ENCODE assay signal across 25 cellular contexts in genomic region chr3:169494982-169495381, GRCh38.
"Had no signal": no experiment of that assay in that cellular context is flagged by ENCODE, and none has a peak within 500 bp of the region (broad histone marks: within the 10 kb centered on the region; RNA-seq: fewer than 3 reads in every experiment).

No MANE protein-coding gene starts in this region.

- H3K36me3 Mint-ChIP-seq: mesothelial cell of epicardium; naive B cell; stimulated activated effector memory CD8-positive, alpha-beta T cell treated with anti-CD3 and anti-CD28 coated beads, Interleukin-12 subunit alpha, Interleukin-12 subunit beta, amount 100 ng/mL, for 72 hours had no signal

- ATAC-seq: activated CD8-positive, alpha-beta T cell treated with anti-CD3 and anti-CD28 coated beads for 36 hours; activated T-cell treated with anti-CD3 and anti-CD28 coated beads, Interleukin-2, amount 50 U/mL, for 4 hours; activated T-helper 17 cell treated with anti-CD3 and anti-CD28 coated beads, Interleukin-2, amount 50 U/mL, for 72 hours; foreskin keratinocyte; heart right ventricle; right lobe of liver; stimulated activated effector memory CD8-positive, alpha-beta T cell treated with anti-CD3 and anti-CD28 coated beads, Interleukin-12 subunit alpha, Interleukin-12 subunit beta, amount 100 ng/mL, for 72 hours had no signal

- H3K4me1 Mint-ChIP-seq: activated T-helper 17 cell treated with anti-CD3 and anti-CD28 coated beads, Interleukin-2, amount 50 U/mL, for 72 hours; endodermal cell; naive B cell; stimulated activated effector memory CD8-positive, alpha-beta T cell treated with anti-CD3 and anti-CD28 coated beads, Interleukin-12 subunit alpha, Interleukin-12 subunit beta, amount 100 ng/mL, for 72 hours had no signal

- DNase-seq: activated CD4-positive, alpha-beta T cell treated with anti-CD3 and anti-CD28 coated beads for 1 hour; activated CD4-positive, alpha-beta T cell treated with anti-CD3 and anti-CD28 coated beads, Interleukin-2, amount 50 U/mL, for 1 hour; activated CD8-positive, alpha-beta T cell treated with anti-CD3 and anti-CD28 coated beads for 36 hours; activated gamma-delta T cell treated with Interleukin-2 at 50 U/mL for 16 hours; activated naive CD4-positive, alpha-beta T cell treated with anti-CD3 and anti-CD28 coated beads, Interleukin-2, amount 50 U/mL, for 16 hours; activated T-cell treated with anti-CD3 and anti-CD28 coated beads, Interleukin-2, amount 50 U/mL, for 4 hours; amniotic stem cell; central memory CD4-positive, alpha-beta T cell; endodermal cell; foreskin keratinocyte; heart right ventricle; mammary epithelial cell; naive B cell; nephron progenitor cell; ovary; right lobe of liver; stimulated activated CD4-positive, alpha-beta T cell treated with anti-CD3 and anti-CD28 coated beads, Interleukin-12 subunit alpha, Interleukin-12 subunit beta, amount 100 ng/mL, for 4 hours; stimulated activated CD4-positive, alpha-beta T cell treated with anti-CD3 and anti-CD28 coated beads, Interleukin-4, amount 100 ng/mL, for 24 hours; T-helper 2 cell; trophoblast cell had no signal

- H3K4me3 Mint-ChIP-seq: activated CD8-positive, alpha-beta T cell treated with anti-CD3 and anti-CD28 coated beads for 36 hours; activated T-cell treated with anti-CD3 and anti-CD28 coated beads, Interleukin-2, amount 50 U/mL, for 4 hours; activated T-helper 17 cell treated with anti-CD3 and anti-CD28 coated beads, Interleukin-2, amount 50 U/mL, for 72 hours; endodermal cell; mesothelial cell of epicardium; naive B cell; nephron progenitor cell; stimulated activated effector memory CD8-positive, alpha-beta T cell treated with anti-CD3 and anti-CD28 coated beads, Interleukin-12 subunit alpha, Interleukin-12 subunit beta, amount 100 ng/mL, for 72 hours; stimulated activated naive CD8-positive, alpha-beta T cell treated with anti-CD3 and anti-CD28 coated beads, Interleukin-15, Interleukin-2, amounts not matched to agents 100 ng/mL and 50 ng/mL, for 24 hours had no signal

- H3K9me3 Mint-ChIP-seq: activated CD8-positive, alpha-beta T cell treated with anti-CD3 and anti-CD28 coated beads for 36 hours; activated T-cell treated with anti-CD3 and anti-CD28 coated beads, Interleukin-2, amount 50 U/mL, for 4 hours; endodermal cell; mesothelial cell of epicardium; naive B cell; nephron progenitor cell; stimulated activated effector memory CD8-positive, alpha-beta T cell treated with anti-CD3 and anti-CD28 coated beads, Interleukin-12 subunit alpha, Interleukin-12 subunit beta, amount 100 ng/mL, for 72 hours; stimulated activated naive CD8-positive, alpha-beta T cell treated with anti-CD3 and anti-CD28 coated beads, Interleukin-15, Interleukin-2, amounts not matched to agents 100 ng/mL and 50 ng/mL, for 24 hours had no signal

- H3K27ac Mint-ChIP-seq: activated CD8-positive, alpha-beta T cell treated with anti-CD3 and anti-CD28 coated beads for 36 hours; activated T-helper 17 cell treated with anti-CD3 and anti-CD28 coated beads, Interleukin-2, amount 50 U/mL, for 72 hours; endodermal cell; mesothelial cell of epicardium; naive B cell; nephron progenitor cell; progenitor cell of endocrine pancreas; stimulated activated effector memory CD8-positive, alpha-beta T cell treated with anti-CD3 and anti-CD28 coated beads, Interleukin-12 subunit alpha, Interleukin-12 subunit beta, amount 100 ng/mL, for 72 hours; stimulated activated naive CD8-positive, alpha-beta T cell treated with anti-CD3 and anti-CD28 coated beads, Interleukin-15, Interleukin-2, amounts not matched to agents 100 ng/mL and 50 ng/mL, for 24 hours had no signal

- H3K27me3 Mint-ChIP-seq: activated CD8-positive, alpha-beta T cell treated with anti-CD3 and anti-CD28 coated beads for 36 hours; progenitor cell of endocrine pancreas had no signal
